ENCODE assay signal across 16 cellular contexts in genomic region chr9:10135553-10135952, GRCh38.
DNase-seq lines count a peak whose midpoint lies in the region; ATAC-seq and TF ChIP-seq lines count a peak whose summit lies in the region.
"Had no signal": no experiment of that assay in that cellular context is flagged by ENCODE, and none has a peak within 500 bp of the region (broad histone marks: within the 10 kb centered on the region; RNA-seq: fewer than 3 reads in every experiment).

No MANE protein-coding gene starts in this region.

- H3K4me3 ChIP-seq in right atrium auricular region: no peak overlapping the region
- H3K4me3 ChIP-seq in right cardiac atrium (ENCODE audit: low read length): no peak overlapping the region
- H3K4me3 ChIP-seq: A549; BLaER1 treated with 17β-estradiol and CSF1 and Interleukin-3, amounts not matched to agents 10 nM and 100 nM had no signal

- no peaks in the 10 kb centered on the region for H3K9me3 ChIP-seq in right atrium auricular region
- H3K9me3 ChIP-seq in right cardiac atrium (ENCODE audit: control insufficient read depth, low read length): no peaks in the 10 kb centered on the region
- H3K9me3 ChIP-seq: A549; BLaER1 treated with 17β-estradiol and CSF1 and Interleukin-3, amounts not matched to agents 10 nM and 100 nM; Caco-2 had no signal

- no peaks in the 10 kb centered on the region for H3K4me1 ChIP-seq in right atrium auricular region
- no peaks in the 10 kb centered on the region for H3K4me1 ChIP-seq in right cardiac atrium (ENCODE audit: control insufficient read depth, insufficient read depth, low read length)
- H3K4me1 ChIP-seq: A549, Caco-2 had no signal

- H3K36me3 ChIP-seq in right atrium auricular region: no peaks in the 10 kb centered on the region
- H3K36me3 ChIP-seq: BLaER1 treated with 17β-estradiol and CSF1 and Interleukin-3, amounts not matched to agents 10 nM and 100 nM had no signal

- H3K27me3 ChIP-seq in right atrium auricular region (no peaks in the 10 kb centered on the region), right cardiac atrium (ENCODE audit: control insufficient read depth, insufficient read depth) (no peaks in the 10 kb centered on the region)
- H3K27me3 ChIP-seq: BLaER1 treated with 17β-estradiol and CSF1 and Interleukin-3, amounts not matched to agents 10 nM and 100 nM had no signal

- peak; percentile 64 for ATAC-seq in Right ventricle myocardium superior (ENCODE audit: poor library complexity)
- peak; percentile 72 for ATAC-seq in left ventricle myocardium superior
- no peak for ATAC-seq in right cardiac atrium
- ATAC-seq: A549; CD8-positive, alpha-beta T cell had no signal

- DNase-seq in Right ventricle myocardium superior (no peak), right atrium auricular region (ENCODE audit: low spot score) (no peak), left ventricle myocardium superior (no peak), right cardiac atrium (no peak), superior temporal gyrus (ENCODE audit: extremely low spot score) (no peak)
- DNase-seq: AML-193; Caco-2; Calu3; CD4-positive, alpha-beta T cell; CD8-positive, alpha-beta T cell; DMS79 treated with DMSO at 0.1 percent for 48 hours; GF-D8 had no signal

- intact Hi-C loops in Right ventricle myocardium superior (cut with DNase I): no loop called here
- intact Hi-C loops in left ventricle myocardium superior (cut with micrococcal nuclease): no loop called here
- intact Hi-C loops in right cardiac atrium (cut with DNase I): no loop called here

- no peak for TF ChIP-seq CTCF in right atrium auricular region (IDR thresholded peaks at IDR 0.05)

- H3K27ac ChIP-seq in right atrium auricular region (no peak overlapping the region), right cardiac atrium (ENCODE audit: low read length) (no peak overlapping the region)
- H3K27ac ChIP-seq: 22Rv1; A549; BLaER1 treated with 17β-estradiol and CSF1 and Interleukin-3, amounts not matched to agents 10 nM and 100 nM; C4-2B had no signal

Comparison
In these comparisons a context has a peak if more than half of its experiments do, and no peak if none do; other contexts are left out.
1. ATAC-seq: peak in Right ventricle myocardium superior (single experiment) and left ventricle myocardium superior (single experiment); none in right cardiac atrium (0 of 2).